8 cellular contexts compared by ENCODE assay signal in the genomic region with DNA sequence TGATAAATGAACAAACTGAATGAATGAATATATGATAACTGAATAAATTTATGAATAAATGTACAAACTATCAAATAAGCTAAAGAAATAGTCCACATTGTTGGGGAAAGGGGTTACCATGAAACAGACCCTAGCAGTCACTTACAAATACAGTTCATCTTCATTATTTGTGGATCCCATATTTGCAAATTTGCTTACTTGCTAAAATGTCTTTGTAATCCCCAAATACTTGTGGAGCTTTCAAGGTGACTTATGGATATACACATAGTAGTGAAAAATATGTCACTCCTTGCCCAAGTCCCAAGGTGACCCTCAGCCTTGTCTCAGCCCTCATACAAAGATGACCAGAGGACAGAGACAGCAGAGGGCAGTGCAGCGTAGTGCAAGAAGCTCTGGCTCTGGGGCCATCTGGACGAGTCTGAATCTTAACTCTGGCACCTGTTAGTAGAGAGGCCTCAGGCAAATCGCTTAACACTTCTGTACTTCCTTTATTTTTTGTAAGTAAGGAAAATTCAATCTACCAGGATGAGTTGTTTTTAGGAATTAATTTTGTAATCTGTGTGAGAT. TPM values are rescaled to one million over a fixed set of nuclear protein-coding genes. Genes with fewer than 3 reads are reported as not detected.
DNase-seq lines count a peak whose midpoint lies in the region; ATAC-seq and TF ChIP-seq lines count a peak whose summit lies in the region.

No MANE protein-coding gene starts in this region.

- peaks cover 15% of the 10 kb centered on the region for H3K4me1 ChIP-seq in KMS-11 (ENCODE audit: low read depth, poor library complexity, severe bottlenecking)
- peaks cover 8 to 11% of the 10 kb centered on the region in 2 donors for H3K4me1 ChIP-seq in naive thymus-derived CD4-positive, alpha-beta T cell (ENCODE audit: control insufficient read depth in 2 of 2, insufficient read depth in 2 of 2, low read length in 2 of 2)

- peak; percentile 57 for TF ChIP-seq CTCF in KMS-11 (conservative IDR thresholded peaks at IDR 0.05; ENCODE audit: low read depth, low read length)

- no peak overlapping the region for H2AFZ ChIP-seq in KMS-11 (ENCODE audit: low read depth)

- H3K4me3 Mint-ChIP-seq in naive thymus-derived CD4-positive, alpha-beta T cell: peak overlapping the region in 1 of 10 donors; percentile 14

- no peaks in the 10 kb centered on the region for H3K27me3 ChIP-seq in KMS-11 (ENCODE audit: insufficient read depth, low read depth)
- no peaks in the 10 kb centered on the region for H3K27me3 ChIP-seq in naive thymus-derived CD4-positive, alpha-beta T cell (ENCODE audit: control insufficient read depth in 2 of 2, insufficient read depth in 2 of 2, low read length in 2 of 2)

- peaks cover 0 to 5% (median 0%) of the 10 kb centered on the region in 11 donors for H3K9me3 Mint-ChIP-seq in naive thymus-derived CD4-positive, alpha-beta T cell

- DNase-seq in DMS153 treated with DMSO at 0.1 percent for 48 hours (lab: John Stamatoyannopoulos, UW; ENCODE audit: unreplicated experiment) (peak; percentile 32), SHP77 (lab: John Stamatoyannopoulos, UW) (peak; percentile 52 to 70), fibroblast of peridontal ligament (ENCODE audit: extremely low read depth) (peak; percentile 7), non-pigmented ciliary epithelial cell (ENCODE audit: low read depth) (peak; percentile 8), AG08395 (ENCODE audit: low spot score) (no peak)
- DNase-seq in naive thymus-derived CD4-positive, alpha-beta T cell: no peak

- CTCF ChIA-PET in naive thymus-derived CD4-positive, alpha-beta T cell (lab: Charles Lee): no interaction called here

- H3K9me3 ChIP-seq in naive thymus-derived CD4-positive, alpha-beta T cell (ENCODE audit: control insufficient read depth in 2 of 3, low read length in 3 of 3): no peaks in the 10 kb centered on the region

- peaks cover 0 to 22% (median 4%) of the 10 kb centered on the region in 5 donors for H3K36me3 Mint-ChIP-seq in naive thymus-derived CD4-positive, alpha-beta T cell

- intact Hi-C loops in naive thymus-derived CD4-positive, alpha-beta T cell (cut with micrococcal nuclease): no loop called here

- H3K4me3 ChIP-seq in KMS-11 (IDR thresholded peaks at IDR 0.05; ENCODE audit: insufficient read depth, low read depth, low read length): no peak overlapping the region
- H3K4me3 ChIP-seq in naive thymus-derived CD4-positive, alpha-beta T cell (ENCODE audit: low read length): no peak overlapping the region

- peaks cover 0 to 16% (median 0%) of the 10 kb centered on the region in 5 donors for H3K27me3 Mint-ChIP-seq in naive thymus-derived CD4-positive, alpha-beta T cell

- POLR2A ChIA-PET in naive thymus-derived CD4-positive, alpha-beta T cell (lab: Charles Lee): interaction anchor here (1.0 kb wide), 1 partner anchor 108 kb away, joined by 3 read pairs; the partner anchor contains the start of gene ZNF638

- H3K27ac Mint-ChIP-seq in naive thymus-derived CD4-positive, alpha-beta T cell: no peak overlapping the region

- H3K36me3 ChIP-seq in KMS-11 (ENCODE audit: insufficient read depth): no peaks in the 10 kb centered on the region
- H3K36me3 ChIP-seq in naive thymus-derived CD4-positive, alpha-beta T cell (ENCODE audit: control insufficient read depth in 2 of 3, insufficient read depth in 3 of 3, low read length in 3 of 3): peaks cover 0 to 11% (median 0%) of the 10 kb centered on the region in 3 experiments

- H3K79me2 ChIP-seq in KMS-11 (ENCODE audit: insufficient read depth, low read depth): no peaks in the 10 kb centered on the region

- no peak overlapping the region for H3K27ac ChIP-seq in KMS-11
- no peak overlapping the region for H3K27ac ChIP-seq in naive thymus-derived CD4-positive, alpha-beta T cell (ENCODE audit: low read depth, low read length)

- no peaks in the 10 kb centered on the region for H4K20me1 ChIP-seq in KMS-11 (ENCODE audit: insufficient read depth)

- H3K4me2 ChIP-seq in KMS-11: no peak overlapping the region

- peaks cover 13 to 39% (median 24%) of the 10 kb centered on the region in 7 donors for H3K4me1 Mint-ChIP-seq in naive thymus-derived CD4-positive, alpha-beta T cell

- H3K9ac ChIP-seq in KMS-11: no peak overlapping the region

- ATAC-seq in naive thymus-derived CD4-positive, alpha-beta T cell: no peak
- ATAC-seq in GM19035 (IDR thresholded peaks at IDR 0.05; ENCODE audit: unreplicated experiment): no peak

RNA-seq across cellular contexts. Expression of gene PAIP2B, which starts 3.1 kb away (rescaled TPM):
- 10 to 100 TPM in 2 of 5 experiments, 1 to 10 TPM in 3; 1.3 to 14.1 (median 5.0) TPM for total RNA-seq in naive thymus-derived CD4-positive, alpha-beta T cell
- polyA plus RNA-seq in naive thymus-derived CD4-positive, alpha-beta T cell: 1 to 10 TPM; 2.0 to 2.8 TPM

Comparison
In these comparisons a context has a peak if more than half of its experiments do, and no peak if none do; other contexts are left out.
1. DNase-seq: peak in DMS153 treated with DMSO at 0.1 percent for 48 hours (single experiment), SHP77 (2 of 2), fibroblast of peridontal ligament (single experiment) and non-pigmented ciliary epithelial cell (single experiment); none in naive thymus-derived CD4-positive, alpha-beta T cell (0 of 9) and AG08395 (single experiment).